8 cellular contexts compared by ENCODE assay signal in the genomic region with DNA sequence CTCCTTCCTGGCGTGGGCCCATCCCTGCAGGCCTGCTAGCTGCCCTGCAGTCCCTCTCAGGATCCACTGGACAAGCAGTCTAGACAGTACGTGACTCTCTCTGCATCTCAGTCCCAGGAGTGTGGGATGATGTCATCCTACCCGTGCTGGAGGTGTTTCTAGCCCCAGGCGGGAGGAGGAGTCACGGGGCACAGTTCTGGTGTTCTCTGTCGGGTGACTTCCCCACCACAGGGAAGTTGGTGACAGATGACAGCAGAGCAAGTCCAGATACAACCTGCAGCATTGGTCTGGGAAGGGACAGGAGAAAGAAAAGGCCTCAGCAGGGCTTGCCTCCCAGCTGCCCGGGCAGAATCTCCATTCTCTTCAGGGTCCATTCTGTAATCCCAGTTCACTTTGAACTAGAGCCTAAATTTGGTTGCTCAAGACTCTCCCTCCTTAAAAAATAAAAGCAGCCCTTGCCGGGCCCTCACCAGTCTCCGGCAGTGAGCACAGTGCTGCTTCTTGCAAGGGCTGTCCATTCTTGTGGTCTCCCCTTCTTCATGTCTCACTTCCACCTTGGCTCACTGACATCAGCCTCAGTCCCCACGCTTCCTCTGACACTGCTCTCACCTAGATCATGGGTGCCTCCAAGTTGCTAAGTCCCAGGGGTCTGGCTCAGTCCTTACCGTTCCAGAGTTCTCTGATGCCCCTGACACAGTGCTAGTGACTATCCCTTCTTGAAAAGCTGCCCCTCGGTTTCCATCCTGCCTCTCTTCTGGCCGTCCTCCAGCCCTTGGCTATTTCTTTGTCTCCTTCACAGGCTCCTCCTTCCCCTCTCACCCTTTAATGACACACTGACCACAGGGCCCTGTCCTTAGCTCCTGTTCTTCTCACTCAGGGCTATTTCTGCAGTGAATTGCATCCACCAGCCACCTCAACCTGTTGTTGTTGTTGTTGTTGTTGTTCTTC. TPM values are rescaled to one million over a fixed set of nuclear protein-coding genes. Genes with fewer than 3 reads are reported as not detected.
DNase-seq lines count a peak whose midpoint lies in the region; ATAC-seq and TF ChIP-seq lines count a peak whose summit lies in the region.

No MANE protein-coding gene starts in this region.

- H3K4me3 Mint-ChIP-seq in activated CD8-positive, alpha-beta T cell treated with anti-CD3 and anti-CD28 coated beads, Interleukin-2, amount 10 ng/mL, durations not matched to agents 7 days and 5 days: peak overlapping the region; percentile 72

- intact Hi-C loops in posterior vena cava (cut with DNase I): loop anchor here in 1 of 2 donors (10.0 kb wide), 1 partner anchor 260 kb away; a partner anchor contains a TSS

- TF ChIP-seq CTCF in foreskin fibroblast (IDR thresholded peaks at IDR 0.05; ENCODE audit: low read depth, low read length): no peak

- no peaks in the 10 kb centered on the region for H3K27me3 Mint-ChIP-seq in activated CD8-positive, alpha-beta T cell treated with anti-CD3 and anti-CD28 coated beads, Interleukin-2, amount 10 ng/mL, durations not matched to agents 7 days and 5 days (ENCODE audit: low read depth)

- peak; percentile 79 for ATAC-seq in HG02840 (IDR thresholded peaks at IDR 0.05; ENCODE audit: low FRiP score, unreplicated experiment)
- peak; percentile 99 for ATAC-seq in activated CD8-positive, alpha-beta T cell treated with anti-CD3 and anti-CD28 coated beads, Interleukin-2, amount 10 ng/mL, durations not matched to agents 7 days and 5 days

- H3K27ac Mint-ChIP-seq in activated CD8-positive, alpha-beta T cell treated with anti-CD3 and anti-CD28 coated beads, Interleukin-2, amount 10 ng/mL, durations not matched to agents 7 days and 5 days: peak overlapping the region; percentile 90

- peaks cover 27% of the 10 kb centered on the region for H3K4me1 Mint-ChIP-seq in activated CD8-positive, alpha-beta T cell treated with anti-CD3 and anti-CD28 coated beads, Interleukin-2, amount 10 ng/mL, durations not matched to agents 7 days and 5 days (ENCODE audit: low read depth)

- POLR2A ChIA-PET in activated CD8-positive, alpha-beta T cell treated with anti-CD3 and anti-CD28 coated beads, Interleukin-2, amount 10 ng/mL, durations not matched to agents 7 days and 5 days (lab: Charles Lee): interaction anchor here (0.5 kb wide), 1 partner anchor 44 kb away, joined by 3 read pairs; no protein-coding TSS in a partner anchor

- H3K36me3 Mint-ChIP-seq in activated CD8-positive, alpha-beta T cell treated with anti-CD3 and anti-CD28 coated beads, Interleukin-2, amount 10 ng/mL, durations not matched to agents 7 days and 5 days (ENCODE audit: low read depth): peaks cover 2% of the 10 kb centered on the region

- no peaks in the 10 kb centered on the region for H3K9me3 Mint-ChIP-seq in activated CD8-positive, alpha-beta T cell treated with anti-CD3 and anti-CD28 coated beads, Interleukin-2, amount 10 ng/mL, durations not matched to agents 7 days and 5 days (ENCODE audit: insufficient read depth)

- peak; percentile 13 for DNase-seq in activated gamma-delta T cell treated with Interleukin-2 at 50 U/mL for 16 hours
- no peak for DNase-seq in activated gamma-delta T cell (lab: John Stamatoyannopoulos, UW)
- DNase-seq in NCI-H146 (lab: John Stamatoyannopoulos, UW): peak; percentile 88
- peak; percentile 85 for DNase-seq in activated CD8-positive, alpha-beta T cell treated with anti-CD3 and anti-CD28 coated beads, Interleukin-2, amount 10 ng/mL, durations not matched to agents 7 days and 5 days
- peak; percentile 64 to 84 for DNase-seq in foreskin fibroblast
- peak; percentile 90 for DNase-seq in posterior vena cava (ENCODE audit: low spot score)
- no peak for DNase-seq in NCI-H1694 (lab: John Stamatoyannopoulos, UW)

- CTCF ChIA-PET in activated CD8-positive, alpha-beta T cell treated with anti-CD3 and anti-CD28 coated beads, Interleukin-2, amount 10 ng/mL, durations not matched to agents 7 days and 5 days (lab: Charles Lee): interaction anchor here (0.6 to 1.4 kb wide), 3 partner anchors 43 to 328 kb away, joined by 3 read pairs; no protein-coding TSS in a partner anchor

- H3K4me3 ChIP-seq in foreskin fibroblast (ENCODE audit: low read depth in 1 of 2, low read length in 2 of 2): no peak overlapping the region

RNA-seq across cellular contexts. Expression of a gene that starts 30.8 kb away (rescaled TPM):
- total RNA-seq in activated CD8-positive, alpha-beta T cell treated with anti-CD3 and anti-CD28 coated beads, Interleukin-2, amount 10 ng/mL, durations not matched to agents 7 days and 5 days: not detected
- under 1 TPM in 1 of 2 donors, not detected in 1; 0.24 TPM for total RNA-seq in posterior vena cava

Comparison
In these comparisons a context has a peak if more than half of its experiments do, and no peak if none do; other contexts are left out.
1. DNase-seq: peak in activated gamma-delta T cell treated with Interleukin-2 at 50 U/mL for 16 hours (single experiment), NCI-H146 (single experiment), activated CD8-positive, alpha-beta T cell treated with anti-CD3 and anti-CD28 coated beads, Interleukin-2, amount 10 ng/mL, durations not matched to agents 7 days and 5 days (single experiment), foreskin fibroblast (2 of 2) and posterior vena cava (single experiment); none in activated gamma-delta T cell (single experiment) and NCI-H1694 (single experiment).